Comparison of ENCODE assay signal across 2 cellular contexts in genomic region chr1:156923565-156924477, GRCh38.
A peak's percentile ranks its signal among the peaks of the same experiment; 100 is the strongest.
TF ChIP-seq lines count a peak whose summit lies in the region.

No MANE protein-coding gene starts in this region.

TF ChIP-seq in endothelial cell of umbilical vein, 7 proteins besides CTCF, POLR2A, EP300 and RAD21:
- TF ChIP-seq POLR2AphosphoS5 (IDR thresholded peaks at IDR 0.05; ENCODE audit: insufficient read depth, low read depth, low read length) (no peak), FOS (IDR thresholded peaks at IDR 0.05; ENCODE audit: borderline replicate concordance, insufficient read depth, low read length) (no peak), EZH2 (IDR thresholded peaks at IDR 0.05; ENCODE audit: borderline replicate concordance, low read depth, low read length, severe bottlenecking) (peak; percentile 80)

TF ChIP-seq in neural cell, 6 proteins besides CTCF, POLR2A, EP300 and RAD21:
- no peak for TF ChIP-seq EZH2 (IDR thresholded peaks at IDR 0.05; ENCODE audit: borderline replicate concordance, insufficient read depth, low read length, poor library complexity, severe bottlenecking)
- TF ChIP-seq SMC3 (conservative IDR thresholded peaks at IDR 0.05; ENCODE audit: poor library complexity), result no peak
- no peak for TF ChIP-seq TAF1 (IDR thresholded peaks at IDR 0.05; ENCODE audit: low read depth)
